16 cellular contexts compared by ENCODE assay signal in the genomic region with DNA sequence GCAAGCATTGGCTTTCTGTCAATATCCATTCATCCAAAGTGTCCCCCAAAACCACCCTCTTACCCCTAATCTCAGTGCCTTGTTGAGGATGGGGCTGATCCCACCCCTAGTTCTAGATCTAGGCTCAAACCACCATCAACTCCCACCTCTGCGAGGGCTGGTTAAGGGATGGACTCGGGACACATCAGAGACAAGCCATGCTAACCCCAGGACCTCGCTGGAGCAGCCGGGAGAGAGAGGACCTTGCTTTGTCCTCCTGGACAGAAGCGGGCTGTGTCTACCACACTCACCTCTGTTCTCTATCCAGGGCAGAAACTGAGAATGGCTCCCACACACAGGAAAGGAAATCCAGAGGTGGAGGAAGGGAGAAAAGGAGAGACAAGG.
DNase-seq lines count a peak whose midpoint lies in the region; ATAC-seq and TF ChIP-seq lines count a peak whose summit lies in the region.
"Had no signal": no experiment of that assay in that cellular context is flagged by ENCODE, and none has a peak within 500 bp of the region (broad histone marks: within the 10 kb centered on the region; RNA-seq: fewer than 3 reads in every experiment).

No MANE protein-coding gene starts in this region.

- TF ChIP-seq CTCF in natural killer cell (IDR thresholded peaks at IDR 0.05) (no peak), GM20000 (IDR thresholded peaks at IDR 0.05; ENCODE audit: extremely low read depth, missing control alignments) (no peak)

- peak; percentile 39 for DNase-seq in natural killer cell treated with Interleukin-12 subunit alpha and Interleukin-12 subunit beta and Interleukin-15 and Interleukin-18, amount 100 ng/mL, for 72 hours (ENCODE audit: low spot score)
- DNase-seq in natural killer cell (no peak), posterior vena cava (ENCODE audit: low spot score) (peak; percentile 44), GM20000 (ENCODE audit: low spot score) (no peak), NCI-H187 (lab: John Stamatoyannopoulos, UW) (no peak)
- no peak for DNase-seq in effector memory CD8-positive, alpha-beta T cell
- DNase-seq: C1 segment of cervical spinal cord; Calu3; CD4-positive, alpha-beta memory T cell; COR-L47; DMS53; DMS79 treated with DMSO at 0.1 percent for 48 hours; GF-D8; GM23248; H7; HCEC 1CT had no signal

- H3K27me3 Mint-ChIP-seq in natural killer cell treated with Interleukin-12 subunit alpha and Interleukin-12 subunit beta and Interleukin-15 and Interleukin-18, amount 100 ng/mL, for 72 hours = peaks cover 36 to 37% of the 10 kb centered on the region in 2 donors
- H3K27me3 Mint-ChIP-seq in natural killer cell (ENCODE audit: low read depth in 2 of 2) = peaks cover 8 to 24% of the 10 kb centered on the region in 2 donors
- peaks cover 0 to 40% of the 10 kb centered on the region in 2 donors for H3K27me3 Mint-ChIP-seq in effector memory CD8-positive, alpha-beta T cell

- no peaks in the 10 kb centered on the region for H3K9me3 Mint-ChIP-seq in natural killer cell treated with Interleukin-12 subunit alpha and Interleukin-12 subunit beta and Interleukin-15 and Interleukin-18, amount 100 ng/mL, for 72 hours
- H3K9me3 Mint-ChIP-seq in natural killer cell = no peaks in the 10 kb centered on the region
- no peaks in the 10 kb centered on the region for H3K9me3 Mint-ChIP-seq in effector memory CD8-positive, alpha-beta T cell

- H3K27ac Mint-ChIP-seq in natural killer cell treated with Interleukin-12 subunit alpha and Interleukin-12 subunit beta and Interleukin-15 and Interleukin-18, amount 100 ng/mL, for 72 hours = peak overlapping the region in 1 of 2 donors; percentile 60
- H3K27ac Mint-ChIP-seq in natural killer cell = no peak overlapping the region
- H3K27ac Mint-ChIP-seq in effector memory CD8-positive, alpha-beta T cell = peak overlapping the region; percentile 59 to 66
- H3K27ac Mint-ChIP-seq: CD4-positive, alpha-beta memory T cell had no signal

- no peak overlapping the region for H3K4me3 Mint-ChIP-seq in natural killer cell treated with Interleukin-12 subunit alpha and Interleukin-12 subunit beta and Interleukin-15 and Interleukin-18, amount 100 ng/mL, for 72 hours
- no peak overlapping the region for H3K4me3 Mint-ChIP-seq in natural killer cell
- H3K4me3 Mint-ChIP-seq in effector memory CD8-positive, alpha-beta T cell = peak overlapping the region; percentile 57 to 64
- H3K4me3 Mint-ChIP-seq: CD4-positive, alpha-beta memory T cell had no signal

- no peak for ATAC-seq in natural killer cell treated with Interleukin-12 subunit alpha and Interleukin-12 subunit beta and Interleukin-15 and Interleukin-18, amount 100 ng/mL, for 72 hours
- ATAC-seq in natural killer cell = no peak
- ATAC-seq in effector memory CD8-positive, alpha-beta T cell (replicated peaks) = no peak

- intact Hi-C loops in natural killer cell (cut with micrococcal nuclease) = no loop called here
- intact Hi-C loops in posterior vena cava (cut with DNase I) = no loop called here

- H3K36me3 Mint-ChIP-seq in natural killer cell treated with Interleukin-12 subunit alpha and Interleukin-12 subunit beta and Interleukin-15 and Interleukin-18, amount 100 ng/mL, for 72 hours = no peaks in the 10 kb centered on the region
- no peaks in the 10 kb centered on the region for H3K36me3 Mint-ChIP-seq in natural killer cell
- H3K36me3 Mint-ChIP-seq in effector memory CD8-positive, alpha-beta T cell (ENCODE audit: insufficient read depth) = no peaks in the 10 kb centered on the region
- H3K36me3 Mint-ChIP-seq: CD4-positive, alpha-beta memory T cell had no signal

- H3K4me1 Mint-ChIP-seq in natural killer cell treated with Interleukin-12 subunit alpha and Interleukin-12 subunit beta and Interleukin-15 and Interleukin-18, amount 100 ng/mL, for 72 hours (ENCODE audit: low read depth in 2 of 2) = peaks cover 23 to 29% of the 10 kb centered on the region in 2 donors
- peaks cover 21 to 23% of the 10 kb centered on the region in 2 donors for H3K4me1 Mint-ChIP-seq in natural killer cell
- H3K4me1 Mint-ChIP-seq in effector memory CD8-positive, alpha-beta T cell (ENCODE audit: low read depth in 2 of 2) = peaks cover 17 to 19% of the 10 kb centered on the region in 2 donors

Comparison
In these comparisons a context has a peak if more than half of its experiments do, and no peak if none do; other contexts are left out.
1. DNase-seq: peak in natural killer cell treated with Interleukin-12 subunit alpha and Interleukin-12 subunit beta and Interleukin-15 and Interleukin-18, amount 100 ng/mL, for 72 hours (single experiment) and posterior vena cava (single experiment); none in natural killer cell (single experiment), effector memory CD8-positive, alpha-beta T cell (0 of 3), GM20000 (single experiment) and NCI-H187 (0 of 2).
2. H3K27ac Mint-ChIP-seq: peak in effector memory CD8-positive, alpha-beta T cell (2 of 2); none in natural killer cell (0 of 2).
3. H3K4me3 Mint-ChIP-seq: peak in effector memory CD8-positive, alpha-beta T cell (2 of 2); none in natural killer cell treated with Interleukin-12 subunit alpha and Interleukin-12 subunit beta and Interleukin-15 and Interleukin-18, amount 100 ng/mL, for 72 hours (single experiment) and natural killer cell (single experiment).